27 cellular contexts compared by ENCODE assay signal in the genomic region with DNA sequence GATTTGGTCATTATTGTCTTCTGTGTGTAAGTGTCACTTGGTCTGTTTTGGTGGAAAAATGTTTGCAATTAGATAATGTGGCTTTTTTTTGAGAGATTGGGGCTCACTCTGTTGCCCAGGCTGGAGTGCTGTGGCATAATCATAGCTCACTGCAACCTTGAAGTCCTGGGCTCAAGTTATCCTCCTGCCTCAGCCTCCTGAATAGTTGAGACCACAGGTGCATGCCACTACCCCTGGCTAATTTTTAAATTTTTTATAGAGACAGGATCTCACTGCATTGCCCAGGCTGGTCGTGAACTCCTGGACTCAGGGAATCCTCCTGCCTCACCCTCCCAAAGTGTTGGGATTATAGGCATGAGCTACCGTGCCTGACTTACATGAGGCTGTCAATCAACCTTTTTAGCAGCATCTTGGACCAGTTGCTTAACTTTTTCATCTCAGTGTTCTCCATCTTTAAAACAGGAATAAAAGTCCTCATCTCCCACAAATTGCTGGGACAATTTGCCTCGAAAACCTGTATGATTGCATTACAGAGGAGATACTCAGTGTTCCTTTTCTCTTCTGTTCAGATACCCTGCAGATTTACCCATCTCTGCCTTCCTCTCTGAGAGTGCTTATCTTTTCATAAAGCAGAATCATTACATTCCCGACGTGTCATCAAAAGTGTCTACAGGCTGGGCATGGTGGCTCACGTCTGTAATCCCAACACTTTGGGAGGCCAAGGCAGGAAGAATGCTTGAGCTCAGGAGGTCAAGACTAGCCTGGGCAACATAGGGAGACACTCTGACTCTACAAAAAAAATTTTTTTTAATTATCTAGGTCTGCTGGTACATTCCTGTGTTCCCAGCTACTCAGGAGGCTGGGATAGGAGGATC. TPM values are rescaled to one million over a fixed set of nuclear protein-coding genes. Genes with fewer than 3 reads are reported as not detected.
DNase-seq lines count a peak whose midpoint lies in the region; ATAC-seq, FAIRE-seq and TF ChIP-seq lines count a peak whose summit lies in the region.
"Had no signal": no experiment of that assay in that cellular context is flagged by ENCODE, and none has a peak within 500 bp of the region (broad histone marks: within the 10 kb centered on the region; RNA-seq: fewer than 3 reads in every experiment).

No MANE protein-coding gene starts in this region.

- no peak overlapping the region for H3K9ac ChIP-seq in trophoblast cell (ENCODE audit: low read length)

- no peak overlapping the region for H4K8ac ChIP-seq in trophoblast cell (ENCODE audit: low read depth, low read length)

- H3K27me3 ChIP-seq in cardiac muscle cell (no peaks in the 10 kb centered on the region), lower lobe of right lung (ENCODE audit: low read depth) (no peaks in the 10 kb centered on the region), trophoblast cell (ENCODE audit: insufficient read depth, low read length) (no peaks in the 10 kb centered on the region), heart right ventricle (no peaks in the 10 kb centered on the region)
- H3K27me3 ChIP-seq: BE2C had no signal

- H3K27ac ChIP-seq in cardiac muscle cell (peak overlapping the region; percentile 83), lower lobe of right lung (peak overlapping the region; percentile 80), trophoblast cell (ENCODE audit: low read depth, low read length) (no peak overlapping the region), heart right ventricle (no peak overlapping the region)
- H3K27ac ChIP-seq: SK-N-MC had no signal

- H3K36me3 ChIP-seq in cardiac muscle cell (no peaks in the 10 kb centered on the region), lower lobe of right lung (no peaks in the 10 kb centered on the region), trophoblast cell (ENCODE audit: control insufficient read depth in 1 of 2, insufficient read depth in 2 of 2, low read length in 2 of 2) (peaks cover 3 to 10% of the 10 kb centered on the region in 2 experiments), heart right ventricle (no peaks in the 10 kb centered on the region)
- H3K36me3 ChIP-seq: BE2C had no signal

- H3K18ac ChIP-seq in trophoblast cell (ENCODE audit: low read length) = no peak overlapping the region

- no peak overlapping the region for H3K4me2 ChIP-seq in trophoblast cell (ENCODE audit: low read length)

- no peak overlapping the region for H4K12ac ChIP-seq in trophoblast cell (ENCODE audit: low read depth, low read length)

- H3K79me2 ChIP-seq in trophoblast cell (ENCODE audit: control insufficient read depth, insufficient read depth, low read length, poor library complexity) = peaks cover 2% of the 10 kb centered on the region

- H3K4ac ChIP-seq in trophoblast cell (ENCODE audit: low read depth, low read length) = no peak overlapping the region

- H2AK5ac ChIP-seq in trophoblast cell (ENCODE audit: low read length) = no peak overlapping the region

- DNase-seq in cardiac muscle cell (ENCODE audit: low read depth in 1 of 2, low spot score in 1 of 2) (no peak), Right ventricle myocardium inferior (ENCODE audit: missing footprints) (no peak), lower lobe of right lung (no peak), trophoblast cell (peak; percentile 60 to 80), D721Med (ENCODE audit: insufficient read length, low spot score) (no peak), SHP77 treated with DMSO at 0.1 percent for 48 hours (lab: John Stamatoyannopoulos, UW) (no peak), heart right ventricle (no peak)
- DNase-seq: 8988T, ACHN, BE2C, KBM-7, MV-4-11, NCI-H1105, NCI-H146, NCI-H2029, NCI-H2227 treated with DMSO at 0.1 percent for 48 hours, NCI-H526 treated with DMSO at 0.1 percent for 48 hours, RPMI8226, SIG-M5 had no signal

- H3K4me1 ChIP-seq in cardiac muscle cell (ENCODE audit: low read depth) (peaks cover 54% of the 10 kb centered on the region), lower lobe of right lung (peaks cover 33% of the 10 kb centered on the region), trophoblast cell (ENCODE audit: control insufficient read depth in 1 of 2, insufficient read depth in 2 of 2, low read length in 2 of 2) (peaks cover 3 to 7% of the 10 kb centered on the region in 2 experiments), heart right ventricle (peaks cover 0 to 28% (median 11%) of the 10 kb centered on the region in 9 donors)
- H3K4me1 ChIP-seq: BE2C had no signal

- H3K4me3 ChIP-seq in cardiac muscle cell (no peak overlapping the region), lower lobe of right lung (no peak overlapping the region), trophoblast cell (ENCODE audit: low read depth, low read length) (no peak overlapping the region), heart right ventricle (no peak overlapping the region)
- H3K4me3 ChIP-seq: SK-N-MC had no signal

- H2BK120ac ChIP-seq in trophoblast cell (ENCODE audit: insufficient read depth, low read length, poor library complexity) = no peak overlapping the region

- H3K9me3 ChIP-seq in cardiac muscle cell (ENCODE audit: low read depth) (no peaks in the 10 kb centered on the region), lower lobe of right lung (no peaks in the 10 kb centered on the region), trophoblast cell (ENCODE audit: insufficient read depth, low read depth, low read length) (no peaks in the 10 kb centered on the region), heart right ventricle (no peaks in the 10 kb centered on the region)
- H3K9me3 ChIP-seq: BE2C had no signal

- H2BK5ac ChIP-seq in trophoblast cell (ENCODE audit: low read depth, low read length, poor library complexity) = no peak overlapping the region

- no peak overlapping the region for H3K14ac ChIP-seq in trophoblast cell (ENCODE audit: low read length)

- no CpG with 5 or more reads among the region's 6 CpGs for WGBS in trophoblast cell (ENCODE audit: extremely low coverage, insufficient coverage, insufficient read length)
- 84 to 90% methylated on average over 6 of the region's 6 CpGs for WGBS in heart right ventricle, 2 donors

- intact Hi-C loops in Right ventricle myocardium inferior (cut with DNase I) (no loop called here), lower lobe of right lung (cut with DNase I) (no loop called here), heart right ventricle (cut with DNase I) (no loop called here)

- no peak overlapping the region for H4K91ac ChIP-seq in trophoblast cell (ENCODE audit: low read depth, low read length)

- TF ChIP-seq CTCF in cardiac muscle cell (IDR thresholded peaks at IDR 0.05; ENCODE audit: low read depth, low read length) = no peak
- TF ChIP-seq CTCF in lower lobe of right lung (IDR thresholded peaks at IDR 0.05) = no peak
- no peak for TF ChIP-seq CTCF in D721Med (IDR thresholded peaks at IDR 0.05; ENCODE audit: insufficient read depth, missing control alignments)
- TF ChIP-seq CTCF in heart right ventricle (IDR thresholded peaks at IDR 0.05) = no peak

- no peak overlapping the region for H3K23ac ChIP-seq in trophoblast cell (ENCODE audit: low read length)

- no peak overlapping the region for H2BK12ac ChIP-seq in trophoblast cell (ENCODE audit: low read length)

- no peaks in the 10 kb centered on the region for H3K79me1 ChIP-seq in trophoblast cell (ENCODE audit: low read length)

- no peak overlapping the region for H2AFZ ChIP-seq in trophoblast cell (ENCODE audit: insufficient read depth, low read length, poor library complexity)

- ATAC-seq in Right ventricle myocardium inferior (no peak), lower lobe of right lung (no peak), heart right ventricle (no peak)

- no peak for FAIRE-seq in D721Med (lab: Jason Lieb, UNC)
- FAIRE-seq: GM19239, H54 had no signal

RNA-seq across cellular contexts. Expression of a gene that starts 19.1 kb away (rescaled TPM):
- total RNA-seq in cardiac muscle cell (116 and 177 TPM in 2 replicates), Right ventricle myocardium inferior (22.7 TPM), lower lobe of right lung (70.4 TPM), heart right ventricle (10 to 100 TPM in 9 of 10 donors, 1 to 10 TPM in 1; 9.9 to 45.0 (median 19.7) TPM)
- polyA plus RNA-seq in cardiac muscle cell (73.3 and 96.6 TPM in 2 replicates), heart right ventricle (10 to 100 TPM in 1 of 2 donors, 1 to 10 TPM in 1; 7.9 to 26.9 TPM)
- polyA plus RNA-seq in trophoblast cell (2013) = 70.4 and 74.8 TPM in 2 replicates

RNA-seq across cellular contexts. Expression of a gene that starts 23.6 kb away (rescaled TPM):
- 0.11 TPM in 1 of 2 replicates, not detected in the other for total RNA-seq in cardiac muscle cell
- 2.5 and 3.9 TPM in 2 replicates for polyA plus RNA-seq in cardiac muscle cell
- total RNA-seq in Right ventricle myocardium inferior = 0.16 TPM
- total RNA-seq in lower lobe of right lung = not detected
- not detected in 2 replicates for polyA plus RNA-seq in trophoblast cell (2013)
- under 1 TPM in 3 of 10 donors, not detected in 7; 0.13 to 0.74 (median 0.20) TPM for total RNA-seq in heart right ventricle
- under 1 TPM in 1 of 2 donors, not detected in 1; 0.44 TPM for polyA plus RNA-seq in heart right ventricle
- total RNA-seq: HT1080, LHCN-M2, MCF 10A, NCI-H460 had no signal
- polyA plus RNA-seq: CD14-positive monocyte had no signal

RNA-seq across cellular contexts. Expression of a gene that starts 33.6 kb away (rescaled TPM):
- total RNA-seq in cardiac muscle cell = 24.1 and 35.8 TPM in 2 replicates
- 39.7 and 55.4 TPM in 2 replicates for polyA plus RNA-seq in cardiac muscle cell
- total RNA-seq in Right ventricle myocardium inferior = 52.7 TPM
- 29.2 TPM for total RNA-seq in lower lobe of right lung
- 7.2 and 7.7 TPM in 2 replicates for polyA plus RNA-seq in trophoblast cell (2013)
- total RNA-seq in heart right ventricle = 10 to 100 TPM; 36.2 to 52.3 (median 45.5) TPM
- polyA plus RNA-seq in heart right ventricle = 10 to 100 TPM; 31.8 to 47.9 TPM

RNA-seq across cellular contexts. Expression of a gene that starts 47.8 kb away (rescaled TPM):
- total RNA-seq in cardiac muscle cell (60.3 and 66.7 TPM in 2 replicates), Right ventricle myocardium inferior (24.5 TPM), lower lobe of right lung (55.5 TPM), heart right ventricle (10 to 100 TPM; 19.2 to 48.3 (median 24.7) TPM)
- polyA plus RNA-seq in cardiac muscle cell (47.0 and 58.9 TPM in 2 replicates), heart right ventricle (10 to 100 TPM; 11.4 to 83.1 TPM)
- polyA plus RNA-seq in trophoblast cell (2013) = 135 and 138 TPM in 2 replicates

Comparison
In these comparisons a context has a peak if more than half of its experiments do, and no peak if none do; other contexts are left out.
1. H3K27ac ChIP-seq: peak in cardiac muscle cell (single experiment) and lower lobe of right lung (single experiment); none in trophoblast cell (single experiment) and heart right ventricle (0 of 10).
2. DNase-seq: peak in trophoblast cell (2 of 2); none in cardiac muscle cell (0 of 2), Right ventricle myocardium inferior (single experiment), lower lobe of right lung (single experiment), D721Med (single experiment), SHP77 treated with DMSO at 0.1 percent for 48 hours (single experiment) and heart right ventricle (0 of 2).